Comparison of ENCODE assay signal across 8 cellular contexts in genomic region chrX:17812763-17813162, GRCh38. TPM values are rescaled to one million over a fixed set of nuclear protein-coding genes. Genes with fewer than 3 reads are reported as not detected.
DNase-seq lines count a peak whose midpoint lies in the region; ATAC-seq and TF ChIP-seq lines count a peak whose summit lies in the region.

No MANE protein-coding gene starts in this region.

- TF ChIP-seq POLR2A in adrenal gland (IDR thresholded peaks at IDR 0.05): no peak

- H3K9me3 ChIP-seq in A673 (ENCODE audit: low read depth, low read length, poor library complexity, severe bottlenecking) (no peaks in the 10 kb centered on the region), adrenal gland (replicated peaks in 1 of 3) (no peaks in the 10 kb centered on the region)

- no peak for ATAC-seq in GM18870 (IDR thresholded peaks at IDR 0.05; ENCODE audit: unreplicated experiment)
- ATAC-seq in HG02678 (IDR thresholded peaks at IDR 0.05; ENCODE audit: unreplicated experiment): no peak

- no peaks in the 10 kb centered on the region for H3K36me3 ChIP-seq in A673 (ENCODE audit: insufficient read depth, low read length, poor library complexity, severe bottlenecking)
- no peaks in the 10 kb centered on the region for H3K36me3 ChIP-seq in adrenal gland (replicated peaks in 1 of 2)
- no peaks in the 10 kb centered on the region for H3K36me3 ChIP-seq in kidney epithelial cell (ENCODE audit: control insufficient read depth, insufficient read depth, low read length)

- CTCF ChIA-PET in A673 (lab: Charles Lee): interaction anchor here (0.6 kb wide), 1 partner anchor 24 kb away, joined by 3 read pairs; no protein-coding TSS in a partner anchor

- intact Hi-C loops in A673 (cut with micrococcal nuclease; ENCODE audit: unreplicated experiment): loop anchor here (5.0 kb wide), 1 partner anchor 400 kb away; no protein-coding TSS in a partner anchor
- intact Hi-C loops in adrenal gland (cut with DNase I): no loop called here

- H3K4me1 ChIP-seq in A673 (ENCODE audit: insufficient read depth, low read length, poor library complexity, severe bottlenecking): no peaks in the 10 kb centered on the region
- peaks cover 0 to 3% of the 10 kb centered on the region in 2 donors for H3K4me1 ChIP-seq in adrenal gland (replicated peaks in 1 of 2)

- POLR2A ChIA-PET in A673 (lab: Charles Lee; ENCODE audit: low non-redundant PET): no interaction called here

- 41 to 60% (median 52%) methylated on average over 1 of the region's 1 CpG for WGBS in adrenal gland, 4 donors

- DNase-seq in A673 (ENCODE audit: low spot score) (peak; percentile 18), GM20000 (ENCODE audit: low spot score) (no peak), adrenal gland (peak in 3 of 7 donors; percentile 29 to 34 (median 29)), kidney epithelial cell (ENCODE audit: low read depth) (no peak), NCI-H128 (lab: John Stamatoyannopoulos, UW; ENCODE audit: unreplicated experiment) (no peak), NCI-H2227 treated with DMSO at 0.1 percent for 48 hours (lab: John Stamatoyannopoulos, UW) (no peak)

- no TSS peak for BruUV-seq in A673 (replicated peaks; lab: Mats Ljungman, UMichigan)

- H3K27ac ChIP-seq in A673 (ENCODE audit: low read depth, low read length, poor library complexity, severe bottlenecking): no peak overlapping the region
- H3K27ac ChIP-seq in adrenal gland: no peak overlapping the region

- no peak overlapping the region for H3K4me3 ChIP-seq in A673 (ENCODE audit: low read depth, low read length, poor library complexity, severe bottlenecking)
- H3K4me3 ChIP-seq in adrenal gland: no peak overlapping the region
- no peak overlapping the region for H3K4me3 ChIP-seq in kidney epithelial cell (ENCODE audit: low read depth, low read length)

- H3K27me3 ChIP-seq in A673 (replicated peaks; ENCODE audit: insufficient read depth, low read depth, low read length, poor library complexity): no peaks in the 10 kb centered on the region
- H3K27me3 ChIP-seq in adrenal gland: peaks cover 3% of the 10 kb centered on the region
- no peaks in the 10 kb centered on the region for H3K27me3 ChIP-seq in kidney epithelial cell (ENCODE audit: control insufficient read depth, insufficient read depth, low read length)

- TF ChIP-seq CTCF in A673 (conservative IDR thresholded peaks at IDR 0.05; ENCODE audit: low read depth, low read length): peak; percentile 66
- TF ChIP-seq CTCF in GM20000 (IDR thresholded peaks at IDR 0.05; ENCODE audit: extremely low read depth, missing control alignments): peak; percentile 10
- TF ChIP-seq CTCF in adrenal gland (IDR thresholded peaks at IDR 0.05): peak; percentile 32 to 77 (median 74)
- TF ChIP-seq CTCF in kidney epithelial cell (IDR thresholded peaks at IDR 0.05; ENCODE audit: insufficient read depth, low read length, poor library complexity, severe bottlenecking): peak; percentile 54

RNA-seq across cellular contexts. Expression of gene RAI2, which starts 48.3 kb away (rescaled TPM):
- not detected in 2 replicates for total RNA-seq in A673 (2021)
- total RNA-seq in adrenal gland: 10 to 100 TPM in 7 of 8 donors, 1 to 10 TPM in 1; 5.2 to 21.3 (median 15.0) TPM
- polyA plus RNA-seq in adrenal gland: 10 to 100 TPM; 13.3 to 26.9 (median 17.8) TPM
- 3.2 and 3.6 TPM in 2 replicates for total RNA-seq in kidney epithelial cell

Comparison
In these comparisons a context has a peak if more than half of its experiments do, and no peak if none do; other contexts are left out.
1. CTCF ChIP-seq: peak in every context shown above with its lines; median percentile 74 in adrenal gland; 66 in A673; 54 in kidney epithelial cell; 10 in GM20000.